14 cellular contexts compared by ENCODE assay signal in genomic region chr3:124283644-124284008, GRCh38.
DNase-seq lines count a peak whose midpoint lies in the region; ATAC-seq and TF ChIP-seq lines count a peak whose summit lies in the region.
"Had no signal": no experiment of that assay in that cellular context is flagged by ENCODE, and none has a peak within 500 bp of the region (broad histone marks: within the 10 kb centered on the region; RNA-seq: fewer than 3 reads in every experiment).

No MANE protein-coding gene starts in this region.

- no peak overlapping the region for H3K18ac ChIP-seq in mesenchymal stem cell (ENCODE audit: low read depth in 1 of 2, low read length in 2 of 2)

- no peaks in the 10 kb centered on the region for H3K9me3 ChIP-seq in mesenchymal stem cell (ENCODE audit: control insufficient read depth, low read length)
- no peaks in the 10 kb centered on the region for H3K9me3 ChIP-seq in smooth muscle cell (replicated peaks; ENCODE audit: low read depth)
- H3K9me3 ChIP-seq: HAP-1, Peyer's patch had no signal

- H2AK5ac ChIP-seq in mesenchymal stem cell (ENCODE audit: low read length, severe bottlenecking): no peak overlapping the region

- H3K4me1 ChIP-seq in mesenchymal stem cell (ENCODE audit: control insufficient read depth, insufficient read depth, low read depth, low read length): peaks cover 3% of the 10 kb centered on the region
- H3K4me1 ChIP-seq in smooth muscle cell (ENCODE audit: low read depth): peaks cover 12% of the 10 kb centered on the region
- H3K4me1 ChIP-seq: HAP-1, Peyer's patch had no signal

- H3K27ac ChIP-seq in mesenchymal stem cell (ENCODE audit: low read length, poor library complexity, severe bottlenecking) (peak overlapping the region; percentile 3), smooth muscle cell (ENCODE audit: low read depth) (peak overlapping the region; percentile 77)

- no peak overlapping the region for H4K91ac ChIP-seq in mesenchymal stem cell (ENCODE audit: low read length)

- H2AFZ ChIP-seq in mesenchymal stem cell (ENCODE audit: low read depth, low read length) (no peak overlapping the region), smooth muscle cell (ENCODE audit: low read depth) (no peak overlapping the region)

- intact Hi-C loops in left ventricle myocardium superior (cut with micrococcal nuclease) (loop anchor here (5.0 kb wide), 3 partner anchors 201 to 266 kb away; partner anchors contain the start of gene KALRN), cardiac septum (cut with DNase I) (no loop called here)

- no peaks in the 10 kb centered on the region for H4K20me1 ChIP-seq in smooth muscle cell (ENCODE audit: low read depth)

- no peaks in the 10 kb centered on the region for H3K36me3 ChIP-seq in mesenchymal stem cell (ENCODE audit: control insufficient read depth in 1 of 2, insufficient read depth in 2 of 2, low read depth in 1 of 2, low read length in 2 of 2)
- H3K36me3 ChIP-seq in smooth muscle cell (ENCODE audit: low read depth): no peaks in the 10 kb centered on the region
- H3K36me3 ChIP-seq: HAP-1, Peyer's patch had no signal

- H3K79me2 ChIP-seq in smooth muscle cell (ENCODE audit: low read depth): no peaks in the 10 kb centered on the region

- ATAC-seq in left ventricle myocardium superior (peak; percentile 10), GM19351 (IDR thresholded peaks at IDR 0.05; ENCODE audit: unreplicated experiment) (no peak)

- H3K27me3 ChIP-seq in mesenchymal stem cell (ENCODE audit: control insufficient read depth in 1 of 2, insufficient read depth in 1 of 2, low read length in 2 of 2) (peaks cover 0 to 9% of the 10 kb centered on the region in 2 experiments), smooth muscle cell (ENCODE audit: low read depth) (no peaks in the 10 kb centered on the region)
- H3K27me3 ChIP-seq: Peyer's patch had no signal

- WGBS in mesenchymal stem cell: 21% methylated on average over 1 of the region's 2 CpGs
- 8% methylated on average over 2 of the region's 2 CpGs for WGBS in smooth muscle cell (ENCODE audit: low lambda C conversion rate)

- no peak overlapping the region for H4K8ac ChIP-seq in mesenchymal stem cell (ENCODE audit: low read length)

- no peak overlapping the region for H2BK12ac ChIP-seq in mesenchymal stem cell (ENCODE audit: low read length in 2 of 2)

- DNase-seq in left ventricle myocardium superior (no peak), cardiac septum (ENCODE audit: low spot score) (no peak), mesenchymal stem cell (no peak), smooth muscle cell (lab: John Stamatoyannopoulos, UW; ENCODE audit: unreplicated experiment) (no peak), pons (ENCODE audit: low spot score) (no peak), T-helper 1 cell (no peak), HUDEP-2 (lab: John Stamatoyannopoulos, UW; ENCODE audit: unreplicated experiment in 76 of 76) (no peak)
- DNase-seq: COR-L47, DMS53, NCI-H187 treated with DMSO at 0.1 percent for 48 hours, NCI-H510A treated with DMSO at 0.1 percent for 48 hours, Peyer's patch had no signal

- no peak overlapping the region for H2BK15ac ChIP-seq in mesenchymal stem cell (ENCODE audit: low read depth, poor library complexity, severe bottlenecking)

- no peak overlapping the region for H3K4ac ChIP-seq in mesenchymal stem cell (ENCODE audit: low read depth in 1 of 2, low read length in 2 of 2)

- H3F3A ChIP-seq in smooth muscle cell (ENCODE audit: low read depth): peaks cover 18% of the 10 kb centered on the region

- H3K14ac ChIP-seq in mesenchymal stem cell (ENCODE audit: low read length in 2 of 2): no peak overlapping the region

- H2BK120ac ChIP-seq in mesenchymal stem cell (ENCODE audit: low read depth, low read length): no peak overlapping the region

- no peak overlapping the region for H3K23ac ChIP-seq in mesenchymal stem cell (ENCODE audit: low read length in 2 of 2)

- H3K79me1 ChIP-seq in mesenchymal stem cell (replicated peaks; ENCODE audit: low read length, poor library complexity, severe bottlenecking): no peaks in the 10 kb centered on the region

- H2BK5ac ChIP-seq in mesenchymal stem cell (ENCODE audit: low read depth, low read length, poor library complexity, severe bottlenecking): no peak overlapping the region

- TF ChIP-seq CTCF in smooth muscle cell (IDR thresholded peaks at IDR 0.05; ENCODE audit: borderline replicate concordance, insufficient read depth, poor library complexity, severe bottlenecking): no peak

- H3K9ac ChIP-seq in mesenchymal stem cell (ENCODE audit: low read length) (peak overlapping the region; percentile 39), smooth muscle cell (ENCODE audit: low read depth) (no peak overlapping the region)

- H3K4me2 ChIP-seq in mesenchymal stem cell (ENCODE audit: low read length, poor library complexity, severe bottlenecking): no peak overlapping the region
- peak overlapping the region; percentile 74 for H3K4me2 ChIP-seq in smooth muscle cell

- H3K4me3 ChIP-seq in mesenchymal stem cell (ENCODE audit: insufficient read depth in 1 of 2, low read depth in 1 of 2, low read length in 2 of 2) (no peak overlapping the region), smooth muscle cell (no peak overlapping the region)
- H3K4me3 ChIP-seq: HAP-1, Peyer's patch had no signal
